1 cellular context compared by ENCODE assay signal in genomic region chr2:37189452-37190153, GRCh38.
TF ChIP-seq lines count a peak whose summit lies in the region.

No MANE protein-coding gene starts in this region.

TF ChIP-seq in HEK293T, 16 proteins besides CTCF, POLR2A, EP300 and RAD21 (continued from another document):
- no peak for TF ChIP-seq LEF1 (IDR thresholded peaks at IDR 0.05; ENCODE audit: borderline replicate concordance)
